In the genomic region with DNA sequence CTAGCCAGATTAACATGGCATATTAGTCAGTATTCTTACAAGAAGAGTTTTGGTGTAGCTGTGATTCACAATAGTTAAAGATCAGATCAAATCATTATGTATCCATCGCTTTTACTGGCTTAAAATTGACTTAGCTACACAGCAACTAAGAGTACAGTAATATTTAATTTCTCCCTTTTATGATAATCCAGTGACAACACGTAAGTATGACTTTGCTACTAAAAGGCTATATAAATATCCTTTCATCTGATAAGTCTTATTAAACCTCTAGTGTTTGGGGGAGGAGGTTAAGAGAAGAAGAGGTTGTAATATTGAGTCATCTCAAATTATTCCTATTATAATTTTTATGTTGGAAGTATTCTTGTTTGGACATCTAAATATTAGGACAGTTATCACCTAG, we compare ENCODE assay signal across 29 cellular contexts. TPM values are rescaled to one million over a fixed set of nuclear protein-coding genes. Genes with fewer than 3 reads are reported as not detected.
"Had no signal": no experiment of that assay in that cellular context is flagged by ENCODE, and none has a peak within 500 bp of the region (broad histone marks: within the 10 kb centered on the region; RNA-seq: fewer than 3 reads in every experiment).

No MANE protein-coding gene starts in this region.

- H3K27ac ChIP-seq: ascending aorta, brain microvascular endothelial cell, breast epithelium, colonic mucosa had no signal

- H3K27me3 ChIP-seq: ascending aorta, brain microvascular endothelial cell, breast epithelium, colonic mucosa had no signal

- H3K36me3 ChIP-seq: ascending aorta, brain microvascular endothelial cell, breast epithelium, colonic mucosa had no signal

- DNase-seq: activated B cell treated with CpG ODN at 0.5 μM for 24 hours; activated CD4-positive, alpha-beta memory T cell treated with anti-CD3 and anti-CD28 coated beads, Interleukin-2, amount 10 ng/mL, durations not matched to agents 7 days and 5 days; activated CD4-positive, alpha-beta T cell treated with anti-CD3 and anti-CD28 coated beads for 4 hours; activated CD4-positive, alpha-beta T cell treated with anti-CD3 and anti-CD28 coated beads, Interleukin-2, amount 10 ng/mL, durations not matched to agents 24 days and 14 days; activated CD4-positive, alpha-beta T cell treated with anti-CD3 and anti-CD28 coated beads, Interleukin-2, amount 50 U/mL, for 48 hours; activated CD4-positive, CD25-positive, alpha-beta regulatory T cell treated with anti-CD3 and anti-CD28 coated beads, Interleukin-2, amount 50 U/mL, for 72 hours; activated CD8-positive, alpha-beta memory T cell treated with anti-CD3 and anti-CD28 coated beads for 24 hours; activated CD8-positive, alpha-beta memory T cell treated with anti-CD3 and anti-CD28 coated beads, Interleukin-2, amount 10 ng/mL, durations not matched to agents 7 days and 5 days; activated CD8-positive, alpha-beta memory T cell treated with anti-CD3 and anti-CD28 coated beads, Interleukin-2, amount 50 U/mL, for 48 hours; activated CD8-positive, alpha-beta T cell treated with anti-CD3 and anti-CD28 coated beads, Interleukin-2, amount 10 ng/mL, durations not matched to agents 7 days and 5 days; activated effector memory CD4-positive, alpha-beta T cell treated with Interleukin-2 at 50 U/mL for 16 hours; activated gamma-delta T cell; activated naive CD4-positive, alpha-beta T cell treated with anti-CD3 and anti-CD28 coated beads, Interleukin-2, amount 10 ng/mL, durations not matched to agents 7 days and 5 days; activated naive CD4-positive, alpha-beta T cell treated with Interleukin-2 at 50 U/mL for 16 hours; activated naive CD8-positive, alpha-beta T cell treated with anti-CD3 and anti-CD28 coated beads, Interleukin-2, amount 10 ng/mL, durations not matched to agents 7 days and 5 days; activated naive CD8-positive, alpha-beta T cell treated with anti-CD3 and anti-CD28 coated beads, Interleukin-2, amount 50 U/mL, for 24 hours; activated T-cell treated with anti-CD3 and anti-CD28 coated beads, Interleukin-2, amount 50 U/mL, for 24 hours; activated T-cell treated with anti-CD3 and anti-CD28 coated beads, Interleukin-2, amount 50 U/mL, for 48 hours; amygdala; anterior cingulate cortex; brain microvascular endothelial cell; cerebellar nuclear complex; colonic mucosa; T-helper 1 cell; T-helper 2 cell; T-helper 9 cell had no signal

- ATAC-seq: activated CD8-positive, alpha-beta memory T cell treated with anti-CD3 and anti-CD28 coated beads, Interleukin-2, amount 10 ng/mL, durations not matched to agents 7 days and 5 days; activated CD8-positive, alpha-beta T cell treated with anti-CD3 and anti-CD28 coated beads, Interleukin-2, amount 10 ng/mL, durations not matched to agents 7 days and 5 days; activated naive CD8-positive, alpha-beta T cell treated with anti-CD3 and anti-CD28 coated beads, Interleukin-2, amount 50 U/mL, for 24 hours had no signal

- H3K4me3 ChIP-seq: ascending aorta, breast epithelium, colonic mucosa had no signal

- H3K9me3 ChIP-seq: ascending aorta, breast epithelium, colonic mucosa had no signal

- H3K4me1 ChIP-seq: ascending aorta, breast epithelium, colonic mucosa had no signal

RNA-seq across cellular contexts. Expression of gene KCNG3, which starts 51.0 kb away (rescaled TPM):
- total RNA-seq: activated B cell treated with CpG ODN at 0.5 μM for 24 hours; activated CD4-positive, alpha-beta memory T cell treated with anti-CD3 and anti-CD28 coated beads, Interleukin-2, amount 10 ng/mL, durations not matched to agents 7 days and 5 days; activated CD8-positive, alpha-beta memory T cell treated with anti-CD3 and anti-CD28 coated beads, Interleukin-2, amount 10 ng/mL, durations not matched to agents 7 days and 5 days; ascending aorta; cardiac septum had no signal
